10 cellular contexts compared by ENCODE assay signal in genomic region chr16:75288596-75289120, GRCh38. TPM values are rescaled to one million over a fixed set of nuclear protein-coding genes. Genes with fewer than 3 reads are reported as not detected.
DNase-seq lines count a peak whose midpoint lies in the region; ATAC-seq and TF ChIP-seq lines count a peak whose summit lies in the region.
"Had no signal": no experiment of that assay in that cellular context is flagged by ENCODE, and none has a peak within 500 bp of the region (broad histone marks: within the 10 kb centered on the region; RNA-seq: fewer than 3 reads in every experiment).

No MANE protein-coding gene starts in this region.

- H3K27ac Mint-ChIP-seq in MCF 10A (ENCODE audit: low read depth, unreplicated experiment) = peak overlapping the region; percentile 37
- no peak overlapping the region for H3K27ac Mint-ChIP-seq in activated naive CD4-positive, alpha-beta T cell treated with anti-CD3 and anti-CD28 coated beads for 36 hours
- peak overlapping the region in 1 of 2 donors; percentile 66 for H3K27ac Mint-ChIP-seq in natural killer cell treated with Interleukin-12 subunit alpha and Interleukin-12 subunit beta and Interleukin-15 and Interleukin-18, amount 100 ng/mL, for 72 hours

- H3K9ac ChIP-seq in mammary epithelial cell (ENCODE audit: insufficient read depth, low read length) = no peak overlapping the region

- no peaks in the 10 kb centered on the region for H4K20me1 ChIP-seq in mammary epithelial cell (ENCODE audit: insufficient read depth, low read length)

- H3K79me2 ChIP-seq in mammary epithelial cell (ENCODE audit: insufficient read depth, low read length) = no peaks in the 10 kb centered on the region

- DNase-seq in MCF 10A (ENCODE audit: unreplicated experiment) = no peak
- DNase-seq in mammary epithelial cell = no peak
- peak; percentile 82 for DNase-seq in activated naive CD4-positive, alpha-beta T cell treated with anti-CD3 and anti-CD28 coated beads for 36 hours
- peak; percentile 77 for DNase-seq in natural killer cell treated with Interleukin-12 subunit alpha and Interleukin-12 subunit beta and Interleukin-15 and Interleukin-18, amount 100 ng/mL, for 72 hours (ENCODE audit: low spot score)
- DNase-seq in COLO829 (ENCODE audit: low spot score) = no peak
- DNase-seq: naive B cell had no signal

- CTCF ChIA-PET in MCF 10A (lab: Yijun Ruan, JAX) (interaction anchor here (0.5 to 1.5 kb wide), 5 partner anchors 13 to 331 kb away, joined by 3 to 5 read pairs (median 3); no protein-coding TSS in a partner anchor), mammary epithelial cell (lab: Charles Lee; ENCODE audit: low non-redundant PET) (no interaction called here)
- CTCF ChIA-PET in activated naive CD4-positive, alpha-beta T cell treated with anti-CD3 and anti-CD28 coated beads for 36 hours (lab: Charles Lee) = no interaction called here

- TF ChIP-seq CTCF in MCF 10A (IDR thresholded peaks at IDR 0.05; ENCODE audit: unreplicated experiment) (no peak), mammary epithelial cell (conservative IDR thresholded peaks at IDR 0.05 in 1 of 2, IDR thresholded peaks at IDR 0.05 in 1 of 2; ENCODE audit: extremely low read depth in 1 of 2, insufficient read depth in 1 of 2, low read depth in 1 of 2, low read length in 2 of 2) (no peak)

- peak overlapping the region; percentile 54 for H3K4me3 Mint-ChIP-seq in MCF 10A (ENCODE audit: unreplicated experiment)
- no peak overlapping the region for H3K4me3 Mint-ChIP-seq in activated naive CD4-positive, alpha-beta T cell treated with anti-CD3 and anti-CD28 coated beads for 36 hours
- peak overlapping the region; percentile 59 for H3K4me3 Mint-ChIP-seq in natural killer cell treated with Interleukin-12 subunit alpha and Interleukin-12 subunit beta and Interleukin-15 and Interleukin-18, amount 100 ng/mL, for 72 hours

- H3K27me3 Mint-ChIP-seq in MCF 10A (ENCODE audit: insufficient read depth, unreplicated experiment) = no peaks in the 10 kb centered on the region
- H3K27me3 Mint-ChIP-seq in activated naive CD4-positive, alpha-beta T cell treated with anti-CD3 and anti-CD28 coated beads for 36 hours (ENCODE audit: low read depth) = peaks cover 3% of the 10 kb centered on the region
- H3K27me3 Mint-ChIP-seq in natural killer cell treated with Interleukin-12 subunit alpha and Interleukin-12 subunit beta and Interleukin-15 and Interleukin-18, amount 100 ng/mL, for 72 hours = peaks cover 48 to 68% of the 10 kb centered on the region in 2 donors

- no peak overlapping the region for H3K27ac ChIP-seq in mammary epithelial cell (ENCODE audit: insufficient read depth, low read depth, low read length)
- H3K27ac ChIP-seq: A549 had no signal

- H3K9me3 ChIP-seq in mammary epithelial cell (replicated peaks; ENCODE audit: insufficient read depth, low read length) = no peaks in the 10 kb centered on the region
- H3K9me3 ChIP-seq: A549 had no signal

- no peak overlapping the region for H2AFZ ChIP-seq in mammary epithelial cell (ENCODE audit: low read depth, low read length)

- H3K36me3 ChIP-seq in mammary epithelial cell (ENCODE audit: insufficient read depth, low read length) = peaks cover 7% of the 10 kb centered on the region

- no peaks in the 10 kb centered on the region for H3K9me3 Mint-ChIP-seq in MCF 10A (ENCODE audit: unreplicated experiment)
- H3K9me3 Mint-ChIP-seq in activated naive CD4-positive, alpha-beta T cell treated with anti-CD3 and anti-CD28 coated beads for 36 hours = no peaks in the 10 kb centered on the region
- H3K9me3 Mint-ChIP-seq in natural killer cell treated with Interleukin-12 subunit alpha and Interleukin-12 subunit beta and Interleukin-15 and Interleukin-18, amount 100 ng/mL, for 72 hours = no peaks in the 10 kb centered on the region

- BruUV-seq in MCF 10A (replicated peaks; lab: Mats Ljungman, UMichigan) (no TSS peak), mammary epithelial cell (replicated peaks; lab: Mats Ljungman, UMichigan) (no TSS peak)

- in situ Hi-C loops in mammary epithelial cell (cut with MboI; ENCODE audit: low sequenced_read_pairs in 2 of 2) = no loop called here

- H3K4me1 Mint-ChIP-seq in MCF 10A (ENCODE audit: insufficient read depth, unreplicated experiment) = peaks cover 18% of the 10 kb centered on the region
- H3K4me1 Mint-ChIP-seq in activated naive CD4-positive, alpha-beta T cell treated with anti-CD3 and anti-CD28 coated beads for 36 hours (ENCODE audit: low read depth) = peaks cover 17% of the 10 kb centered on the region
- H3K4me1 Mint-ChIP-seq in natural killer cell treated with Interleukin-12 subunit alpha and Interleukin-12 subunit beta and Interleukin-15 and Interleukin-18, amount 100 ng/mL, for 72 hours (ENCODE audit: low read depth in 2 of 2) = peaks cover 14 to 16% of the 10 kb centered on the region in 2 donors

- intact Hi-C loops in MCF 10A (cut with micrococcal nuclease) = no loop called here
- intact Hi-C loops in mammary epithelial cell (cut with micrococcal nuclease) = no loop called here
- intact Hi-C loops in activated naive CD4-positive, alpha-beta T cell treated with anti-CD3 and anti-CD28 coated beads for 36 hours (cut with micrococcal nuclease) = loop anchor here (1.0 to 2.0 kb wide), 2 partner anchors 17 to 30 kb away; no protein-coding TSS in a partner anchor

- 98% methylated on average over 9 of the region's 10 CpGs for WGBS in mammary epithelial cell (ENCODE audit: low coverage, missing lambda C conversion rate)

- no peak overlapping the region for H3K4me2 ChIP-seq in mammary epithelial cell (ENCODE audit: insufficient read depth, low read depth, low read length)
- H3K4me2 ChIP-seq: A549 had no signal

- peaks cover 20% of the 10 kb centered on the region for H3K4me1 ChIP-seq in mammary epithelial cell (ENCODE audit: insufficient read depth, low read length)

- H3K27me3 ChIP-seq in mammary epithelial cell (ENCODE audit: insufficient read depth, low read length) = no peaks in the 10 kb centered on the region

- ATAC-seq in natural killer cell treated with Interleukin-12 subunit alpha and Interleukin-12 subunit beta and Interleukin-15 and Interleukin-18, amount 100 ng/mL, for 72 hours = peak; percentile 91 to 92
- ATAC-seq in HG03196 (IDR thresholded peaks at IDR 0.05; ENCODE audit: unreplicated experiment) (no peak), HG03442 (IDR thresholded peaks at IDR 0.05; ENCODE audit: unreplicated experiment) (no peak), HG03520 (IDR thresholded peaks at IDR 0.05; ENCODE audit: unreplicated experiment) (no peak)

- H3K4me3 ChIP-seq in mammary epithelial cell (replicated peaks in 1 of 3; ENCODE audit: insufficient read depth in 1 of 3, low read depth in 2 of 3, low read length in 3 of 3) = no peak overlapping the region
- H3K4me3 ChIP-seq: A549 had no signal

- H3K36me3 Mint-ChIP-seq in MCF 10A (ENCODE audit: insufficient read depth, unreplicated experiment) = peaks cover 38% of the 10 kb centered on the region
- H3K36me3 Mint-ChIP-seq in activated naive CD4-positive, alpha-beta T cell treated with anti-CD3 and anti-CD28 coated beads for 36 hours (ENCODE audit: low read depth) = peaks cover 34% of the 10 kb centered on the region
- H3K36me3 Mint-ChIP-seq in natural killer cell treated with Interleukin-12 subunit alpha and Interleukin-12 subunit beta and Interleukin-15 and Interleukin-18, amount 100 ng/mL, for 72 hours = peaks cover 26% of the 10 kb centered on the region

- POLR2A ChIA-PET in MCF 10A (lab: Yijun Ruan, JAX) = interaction anchor here (0.6 to 2.5 kb wide), 8 partner anchors 10 to 83 kb away, joined by 3 to 30 read pairs (median 4); partner anchors contain the start of gene BCAR1

- dilution Hi-C loops in mammary epithelial cell (cut with HindIII; ENCODE audit: low sequenced_read_pairs) = loop anchor here (10.0 kb wide), 1 partner anchor 54 kb away; no protein-coding TSS in a partner anchor

RNA-seq across cellular contexts. Expression of gene BCAR1, which starts 37.2 kb away (rescaled TPM):
- total RNA-seq in MCF 10A (2022) (58.6 and 68.1 TPM in 2 replicates), mammary epithelial cell (100 to 1,000 TPM in 1 of 2 donors, 10 to 100 TPM in 1; 58.0 to 103 TPM)
- polyA plus RNA-seq in mammary epithelial cell = 46.8 TPM
- polyA minus RNA-seq in mammary epithelial cell = 19.5 TPM
- total RNA-seq in activated naive CD4-positive, alpha-beta T cell treated with anti-CD3 and anti-CD28 coated beads for 36 hours = under 1 TPM; 0.67 to 0.81 TPM
- total RNA-seq in natural killer cell treated with Interleukin-12 subunit alpha and Interleukin-12 subunit beta and Interleukin-15 and Interleukin-18, amount 100 ng/mL, for 72 hours = not detected

Comparison
In these comparisons a context has a peak if more than half of its experiments do, and no peak if none do; other contexts are left out.
1. DNase-seq: peak in activated naive CD4-positive, alpha-beta T cell treated with anti-CD3 and anti-CD28 coated beads for 36 hours (single experiment) and natural killer cell treated with Interleukin-12 subunit alpha and Interleukin-12 subunit beta and Interleukin-15 and Interleukin-18, amount 100 ng/mL, for 72 hours (single experiment); none in MCF 10A (single experiment), mammary epithelial cell (single experiment) and COLO829 (single experiment).
2. ATAC-seq: peak in natural killer cell treated with Interleukin-12 subunit alpha and Interleukin-12 subunit beta and Interleukin-15 and Interleukin-18, amount 100 ng/mL, for 72 hours (2 of 2); none in HG03196 (single experiment), HG03442 (single experiment) and HG03520 (single experiment).
3. RNA of gene BCAR1, which starts 37.2 kb away (total RNA-seq): 58.0 to 103 TPM in mammary epithelial cell and 58.6 to 68.1 TPM in MCF 10A; 0.67 to 0.81 TPM in activated naive CD4-positive, alpha-beta T cell treated with anti-CD3 and anti-CD28 coated beads for 36 hours and not detected in natural killer cell treated with Interleukin-12 subunit alpha and Interleukin-12 subunit beta and Interleukin-15 and Interleukin-18, amount 100 ng/mL, for 72 hours; every median in the first group is over 10 times any median in the second.